Comparison of ENCODE assay signal across 8 cellular contexts in genomic region chr9:6243746-6244145, GRCh38. TPM values are rescaled to one million over a fixed set of nuclear protein-coding genes. Genes with fewer than 3 reads are reported as not detected.
DNase-seq lines count a peak whose midpoint lies in the region; ATAC-seq and TF ChIP-seq lines count a peak whose summit lies in the region.

No MANE protein-coding gene starts in this region.

- no peaks in the 10 kb centered on the region for H3K36me3 ChIP-seq in spleen

- intact Hi-C loops in spleen (cut with DNase I; ENCODE audit: low total_unique reads), result no loop called here

- no peak for TF ChIP-seq POLR2A in spleen (IDR thresholded peaks at IDR 0.05)

- DNase-seq in islet precursor cell (peak; percentile 74), HT-29 (ENCODE audit: low spot score) (no peak), NCI-H2227 (lab: John Stamatoyannopoulos, UW; ENCODE audit: unreplicated experiment) (no peak), HK-2 (ENCODE audit: unreplicated experiment) (no peak), spleen (no peak)

- ATAC-seq in GM18520 (IDR thresholded peaks at IDR 0.05; ENCODE audit: unreplicated experiment) (peak; percentile 82), GM21528 (IDR thresholded peaks at IDR 0.05; ENCODE audit: low FRiP score, unreplicated experiment) (peak; percentile 83), HG03460 (IDR thresholded peaks at IDR 0.05; ENCODE audit: unreplicated experiment) (peak; percentile 95)

- no peak for TF ChIP-seq CTCF in spleen (IDR thresholded peaks at IDR 0.05 in 8 of 11, conservative IDR thresholded peaks at IDR 0.05 in 3 of 11)

- H3K4me3 ChIP-seq in spleen, result no peak overlapping the region

- no peaks in the 10 kb centered on the region for H3K27me3 ChIP-seq in spleen (replicated peaks in 1 of 7)

- H3K27ac ChIP-seq in spleen, result no peak overlapping the region

- no peaks in the 10 kb centered on the region for H3K9me3 ChIP-seq in spleen

- no peaks in the 10 kb centered on the region for H3K4me1 ChIP-seq in spleen

RNA-seq across cellular contexts. Expression of gene IL33, which starts 28.1 kb away (rescaled TPM):
- 0.03 and 0.05 TPM in 2 replicates for total RNA-seq in HT-29 (2014; rRNA removed; shearing (Covaris generic))
- total RNA-seq in spleen, result 10 to 100 TPM in 5 of 7 donors, 1 to 10 TPM in 2; 2.7 to 18.9 (median 14.6) TPM
- polyA plus RNA-seq in spleen, result 10 to 100 TPM in 1 of 3 donors, 1 to 10 TPM in 2; 6.3 to 11.3 (median 7.2) TPM
